ENCODE assay signal across 31 cellular contexts in the genomic region with DNA sequence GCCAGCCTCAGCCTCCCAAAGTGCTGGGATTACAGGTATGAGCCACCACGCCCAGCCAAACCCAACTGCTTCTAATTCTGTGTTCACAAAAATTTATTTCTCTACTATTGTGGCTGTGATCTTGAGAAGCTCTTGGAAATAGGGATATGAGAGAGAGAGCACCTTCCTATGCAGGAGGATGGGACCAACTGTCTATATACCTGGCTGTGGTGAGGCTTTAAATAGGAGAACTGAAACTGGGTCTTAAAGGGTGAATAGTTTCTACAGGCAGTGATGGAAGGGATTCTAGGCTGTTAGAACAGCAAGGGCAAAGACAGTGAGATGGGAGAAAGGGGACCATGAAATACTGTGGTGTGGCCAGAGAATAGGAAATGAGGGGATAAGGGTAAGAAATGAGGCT. TPM values are rescaled to one million over a fixed set of nuclear protein-coding genes. Genes with fewer than 3 reads are reported as not detected.
"Had no signal": no experiment of that assay in that cellular context is flagged by ENCODE, and none has a peak within 500 bp of the region (broad histone marks: within the 10 kb centered on the region; RNA-seq: fewer than 3 reads in every experiment).

No MANE protein-coding gene starts in this region.

- H3K27ac ChIP-seq: brain microvascular endothelial cell, KMS-11, SJSA1 had no signal

- H3K9me2 ChIP-seq: SK-N-SH had no signal

- H3K9ac ChIP-seq: KMS-11, SK-N-SH had no signal

- H3K27ac Mint-ChIP-seq: activated CD4-positive, alpha-beta T cell treated with anti-CD3 and anti-CD28 coated beads, Interleukin-2, amount 10 ng/mL, durations not matched to agents 24 days and 14 days; activated CD8-positive, alpha-beta T cell treated with anti-CD3 and anti-CD28 coated beads, Interleukin-2, amount 10 ng/mL, durations not matched to agents 7 days and 5 days; activated naive CD8-positive, alpha-beta T cell treated with anti-CD3 and anti-CD28 coated beads for 36 hours; activated T-helper 17 cell treated with anti-CD3 and anti-CD28 coated beads, Interleukin-2, amount 50 U/mL, for 72 hours; T-helper 1 cell treated with Interleukin-12 subunit alpha and Interleukin-12 subunit beta and Interleukin-4 antibody, amounts not matched to agents 30 μg/mL and 1 μg/mL, for 36 hours; T-helper 2 cell treated with Interferon-gamma antibody and Interleukin-4, amounts not matched to agents 5 μg/mL and 100 μg/mL, for 36 hours had no signal

- H3K9me3 Mint-ChIP-seq: activated CD4-positive, alpha-beta T cell treated with anti-CD3 and anti-CD28 coated beads, Interleukin-2, amount 10 ng/mL, durations not matched to agents 24 days and 14 days; activated naive CD8-positive, alpha-beta T cell treated with anti-CD3 and anti-CD28 coated beads for 36 hours; activated T-helper 17 cell treated with anti-CD3 and anti-CD28 coated beads, Interleukin-2, amount 50 U/mL, for 72 hours; T-helper 1 cell treated with Interleukin-12 subunit alpha and Interleukin-12 subunit beta and Interleukin-4 antibody, amounts not matched to agents 30 μg/mL and 1 μg/mL, for 36 hours; T-helper 2 cell treated with Interferon-gamma antibody and Interleukin-4, amounts not matched to agents 5 μg/mL and 100 μg/mL, for 36 hours had no signal

- ATAC-seq: activated CD8-positive, alpha-beta T cell treated with anti-CD3 and anti-CD28 coated beads, Interleukin-2, amount 10 ng/mL, durations not matched to agents 7 days and 5 days; activated T-helper 17 cell treated with anti-CD3 and anti-CD28 coated beads, Interleukin-2, amount 50 U/mL, for 72 hours; PC-3 had no signal

- H3K4me2 ChIP-seq: KMS-11, SK-N-SH had no signal

- FAIRE-seq: RCC 7860, TTC549 had no signal

- H3K27me3 Mint-ChIP-seq: activated CD4-positive, alpha-beta T cell treated with anti-CD3 and anti-CD28 coated beads, Interleukin-2, amount 10 ng/mL, durations not matched to agents 24 days and 14 days; activated naive CD8-positive, alpha-beta T cell treated with anti-CD3 and anti-CD28 coated beads for 36 hours; activated T-helper 17 cell treated with anti-CD3 and anti-CD28 coated beads, Interleukin-2, amount 50 U/mL, for 72 hours had no signal

- H3K27me3 ChIP-seq: brain microvascular endothelial cell, SJSA1 had no signal

- H3K4me3 Mint-ChIP-seq: activated CD4-positive, alpha-beta T cell treated with anti-CD3 and anti-CD28 coated beads, Interleukin-2, amount 10 ng/mL, durations not matched to agents 24 days and 14 days; activated CD8-positive, alpha-beta T cell treated with anti-CD3 and anti-CD28 coated beads, Interleukin-2, amount 10 ng/mL, durations not matched to agents 7 days and 5 days; activated naive CD8-positive, alpha-beta T cell treated with anti-CD3 and anti-CD28 coated beads for 36 hours; activated T-helper 17 cell treated with anti-CD3 and anti-CD28 coated beads, Interleukin-2, amount 50 U/mL, for 72 hours; T-helper 1 cell treated with Interleukin-12 subunit alpha and Interleukin-12 subunit beta and Interleukin-4 antibody, amounts not matched to agents 30 μg/mL and 1 μg/mL, for 36 hours; T-helper 2 cell treated with Interferon-gamma antibody and Interleukin-4, amounts not matched to agents 5 μg/mL and 100 μg/mL, for 36 hours had no signal

- H3K9me3 ChIP-seq: SJSA1, SK-N-SH had no signal

- DNase-seq: activated CD4-positive, alpha-beta T cell treated with anti-CD3 and anti-CD28 coated beads, Interleukin-2, amount 10 ng/mL, durations not matched to agents 24 days and 14 days; activated CD4-positive, alpha-beta T cell treated with anti-CD3 and anti-CD28 coated beads, Interleukin-2, amount 50 U/mL, for 48 hours; activated CD8-positive, alpha-beta T cell treated with anti-CD3 and anti-CD28 coated beads, Interleukin-2, amount 10 ng/mL, durations not matched to agents 7 days and 5 days; activated effector memory CD4-positive, alpha-beta T cell treated with anti-CD3 and anti-CD28 coated beads, Interleukin-2, amount 50 U/mL, for 16 hours; activated naive CD4-positive, alpha-beta T cell; activated naive CD4-positive, alpha-beta T cell treated with anti-CD3 and anti-CD28 coated beads, Interleukin-2, amount 50 U/mL, for 16 hours; activated naive CD8-positive, alpha-beta T cell treated with anti-CD3 and anti-CD28 coated beads for 36 hours; activated T-cell treated with anti-CD3 and anti-CD28 coated beads for 4 hours; activated T-cell treated with anti-CD3 and anti-CD28 coated beads, Interleukin-2, amount 50 U/mL, for 48 hours; amniotic stem cell; aorta; brain microvascular endothelial cell; MM.1S; MV-4-11; NCI-H1092; NCI-H1436 treated with DMSO at 0.1 percent for 48 hours; NCI-H1694 treated with DMSO at 0.1 percent for 48 hours; NCI-H2029; NCI-H345; NCI-H524 treated with DMSO at 0.1 percent for 48 hours; PC-3; Right ventricle myocardium superior; SK-N-SH had no signal

- H3K4me3 ChIP-seq: SJSA1 had no signal

RNA-seq across cellular contexts. Expression of gene PTCH2, which starts 8.3 kb away (rescaled TPM):
- total RNA-seq: PC-3 had no signal

RNA-seq across cellular contexts. Expression of gene DYNLT4, which starts 44.2 kb away (rescaled TPM):
- total RNA-seq: activated CD4-positive, alpha-beta T cell treated with anti-CD3 and anti-CD28 coated beads, Interleukin-2, amount 10 ng/mL, durations not matched to agents 24 days and 14 days; LHCN-M2; SJSA1 had no signal
